Comparison of ENCODE assay signal across 15 cellular contexts in genomic region chr3:131218196-131218595, GRCh38.
DNase-seq lines count a peak whose midpoint lies in the region; ATAC-seq and TF ChIP-seq lines count a peak whose summit lies in the region.
"Had no signal": no experiment of that assay in that cellular context is flagged by ENCODE, and none has a peak within 500 bp of the region (broad histone marks: within the 10 kb centered on the region; RNA-seq: fewer than 3 reads in every experiment).

No MANE protein-coding gene starts in this region.

- no peak overlapping the region for H4K8ac ChIP-seq in IMR-90 (ENCODE audit: low read depth in 2 of 2, low read length in 2 of 2)

- H3K9me3 ChIP-seq in IMR-90 (ENCODE audit: control insufficient read depth, insufficient read depth, low read length) = no peaks in the 10 kb centered on the region
- H3K9me3 ChIP-seq in mucosa of descending colon = no peaks in the 10 kb centered on the region
- H3K9me3 ChIP-seq: gastrocnemius medialis, uterus had no signal

- dilution Hi-C loops in IMR-90 (cut with HindIII; ENCODE audit: low sequenced_read_pairs, unreplicated experiment) = no loop called here

- H2BK15ac ChIP-seq in IMR-90 (ENCODE audit: low read depth, low read length) = no peak overlapping the region

- no peaks in the 10 kb centered on the region for H4K20me1 ChIP-seq in IMR-90 (ENCODE audit: insufficient read depth, low read length)

- H3K4me1 ChIP-seq in ACC112 (ENCODE audit: control insufficient read depth, insufficient read depth, low read length, unreplicated experiment) (peaks cover 36% of the 10 kb centered on the region), IMR-90 (ENCODE audit: control insufficient read depth, insufficient read depth, low read length) (0 out of 2 replicates have a peak, but pooled peaks cover 2% of the 10 kb centered on the region), mucosa of descending colon (ENCODE audit: low read depth) (no peaks in the 10 kb centered on the region)
- H3K4me1 ChIP-seq: gastrocnemius medialis, uterus had no signal

- H2AFZ ChIP-seq in ACC112 (ENCODE audit: low read length, unreplicated experiment) = peak overlapping the region; percentile 97
- H2AFZ ChIP-seq in IMR-90 (replicated peaks; ENCODE audit: low read length, poor library complexity) = no peak overlapping the region

- no peak for TF ChIP-seq RAD21 in IMR-90 (IDR thresholded peaks at IDR 0.05; ENCODE audit: low read length)

- no CpG with 5 or more reads among the region's 1 CpG for WGBS in IMR-90 (ENCODE audit: extremely low coverage in 2 of 2, insufficient read length in 1 of 2), 2 experiments

- intact Hi-C loops in IMR-90 (cut with micrococcal nuclease) = no loop called here
- intact Hi-C loops in Right ventricle myocardium inferior (cut with DNase I) = no loop called here
- intact Hi-C loops in mucosa of descending colon (cut with DNase I, micrococcal nuclease) = no loop called here

- H4K5ac ChIP-seq in IMR-90 (ENCODE audit: low read depth, low read length) = no peak overlapping the region

- peak overlapping the region; percentile 95 for H3K27ac ChIP-seq in ACC112 (ENCODE audit: low read depth, low read length)
- H3K27ac ChIP-seq in IMR-90 (ENCODE audit: insufficient read depth, low read length) = no peak overlapping the region
- H3K27ac ChIP-seq: gastrocnemius medialis, uterus had no signal

- no peak overlapping the region for H3K9ac ChIP-seq in IMR-90 (ENCODE audit: low read depth, low read length)

- no peak overlapping the region for H3K56ac ChIP-seq in IMR-90 (ENCODE audit: extremely low read depth, insufficient read depth, low read length)

- no peak overlapping the region for H3K4ac ChIP-seq in IMR-90 (ENCODE audit: low read depth, low read length)

- in situ Hi-C loops in IMR-90 (cut with MboI; ENCODE audit: low sequenced_read_pairs) = no loop called here

- H2AK5ac ChIP-seq in IMR-90 (ENCODE audit: low read depth, low read length) = no peak overlapping the region

- H3K4me3 ChIP-seq in ACC112 (ENCODE audit: low read depth, low read length) (no peak overlapping the region), IMR-90 (ENCODE audit: insufficient read depth, low read depth, low read length) (no peak overlapping the region), kidney epithelial cell (ENCODE audit: low read depth, low read length) (no peak overlapping the region), mucosa of descending colon (no peak overlapping the region)
- H3K4me3 ChIP-seq: gastrocnemius medialis, lung, uterus had no signal

- H2BK5ac ChIP-seq in IMR-90 (ENCODE audit: low read depth, low read length, poor library complexity, severe bottlenecking) = no peak overlapping the region

- no peak for ATAC-seq in IMR-90 (ENCODE audit: low read depth)
- ATAC-seq in Right ventricle myocardium inferior = no peak
- ATAC-seq in mucosa of descending colon = no peak
- ATAC-seq: activated naive CD8-positive, alpha-beta T cell treated with anti-CD3 and anti-CD28 coated beads, Interleukin-2, amount 50 U/mL, for 24 hours; activated T-cell treated with anti-CD3 and anti-CD28 coated beads, Interleukin-2, amount 50 U/mL, for 4 hours; gastrocnemius medialis had no signal

- no peaks in the 10 kb centered on the region for H3K79me1 ChIP-seq in IMR-90 (ENCODE audit: low read depth in 1 of 2, low read length in 2 of 2)

- no peaks in the 10 kb centered on the region for H3K79me2 ChIP-seq in ACC112 (ENCODE audit: control insufficient read depth, insufficient read depth, low read length, unreplicated experiment)

- no peak for TF ChIP-seq POLR2A in IMR-90 (IDR thresholded peaks at IDR 0.05; ENCODE audit: low read depth, low read length)

- POLR2A ChIA-PET in IMR-90 (lab: Charles Lee; ENCODE audit: unreplicated experiment) = no interaction called here

- no peak for TF ChIP-seq CTCF in IMR-90 (conservative IDR thresholded peaks at IDR 0.05; ENCODE audit: low read depth, low read length)
- TF ChIP-seq CTCF in kidney epithelial cell (IDR thresholded peaks at IDR 0.05; ENCODE audit: insufficient read depth, low read length, poor library complexity, severe bottlenecking) = no peak
- no peak for TF ChIP-seq CTCF in mucosa of descending colon (IDR thresholded peaks at IDR 0.05)

- H2BK120ac ChIP-seq in IMR-90 (ENCODE audit: low read depth, low read length) = no peak overlapping the region

- H3K14ac ChIP-seq in IMR-90 (replicated peaks; ENCODE audit: low read depth, low read length) = no peak overlapping the region

- H2AK9ac ChIP-seq in IMR-90 (replicated peaks; ENCODE audit: low read depth, low read length, poor library complexity) = no peak overlapping the region

- H3K27me3 ChIP-seq in ACC112 (ENCODE audit: insufficient read depth, low read length) (no peaks in the 10 kb centered on the region), IMR-90 (ENCODE audit: control insufficient read depth, insufficient read depth, low read length) (no peaks in the 10 kb centered on the region), kidney epithelial cell (ENCODE audit: control insufficient read depth, insufficient read depth, low read length) (no peaks in the 10 kb centered on the region)
- H3K27me3 ChIP-seq: gastrocnemius medialis, uterus had no signal

- no peak overlapping the region for H3K4me2 ChIP-seq in IMR-90 (ENCODE audit: low read depth, low read length)

- no peaks in the 10 kb centered on the region for H3K9me1 ChIP-seq in IMR-90 (ENCODE audit: insufficient read depth, low read length)

- H3K36me3 ChIP-seq in ACC112 (ENCODE audit: insufficient read depth, low read length) = no peaks in the 10 kb centered on the region
- H3K36me3 ChIP-seq in IMR-90 (ENCODE audit: control insufficient read depth, insufficient read depth, low read length) = no peaks in the 10 kb centered on the region
- no peaks in the 10 kb centered on the region for H3K36me3 ChIP-seq in kidney epithelial cell (ENCODE audit: control insufficient read depth, insufficient read depth, low read length)
- no peaks in the 10 kb centered on the region for H3K36me3 ChIP-seq in mucosa of descending colon (ENCODE audit: low read depth)
- H3K36me3 ChIP-seq: gastrocnemius medialis, uterus had no signal

- CTCF ChIA-PET in IMR-90 (lab: Yijun Ruan, JAX) = no interaction called here

- H2BK20ac ChIP-seq in IMR-90 (ENCODE audit: low read depth, low read length) = no peak overlapping the region

- H3K18ac ChIP-seq in IMR-90 (ENCODE audit: low read depth, low read length) = no peak overlapping the region

- H3K23ac ChIP-seq in IMR-90 (ENCODE audit: low read depth, low read length) = no peak overlapping the region

- no TSS peak for BruUV-seq in IMR-90 (replicated peaks; lab: Mats Ljungman, UMichigan)

- DNase-seq in IMR-90 (peak; percentile 8), astrocyte of the hippocampus (ENCODE audit: low read depth, low spot score) (peak; percentile 79), kidney epithelial cell (ENCODE audit: low read depth) (peak; percentile 28), NCI-H1436 treated with DMSO at 0.1 percent for 48 hours (lab: John Stamatoyannopoulos, UW) (no peak), Right ventricle myocardium inferior (ENCODE audit: missing footprints) (no peak), mucosa of descending colon (no peak)
- DNase-seq in NK-92 treated with Interleukin-12 subunit alpha and Interleukin-12 subunit beta, amount 100 ng/mL, for 24 hours (lab: John Stamatoyannopoulos, UW) = no peak
- DNase-seq: activated CD4-positive, alpha-beta memory T cell treated with anti-CD3 and anti-CD28 coated beads for 36 hours; activated naive CD8-positive, alpha-beta T cell treated with anti-CD3 and anti-CD28 coated beads, Interleukin-2, amount 50 U/mL, for 24 hours; activated T-cell treated with anti-CD3 and anti-CD28 coated beads, Interleukin-2, amount 50 U/mL, for 4 hours; gastrocnemius medialis; H9; uterus had no signal

- H4K91ac ChIP-seq in IMR-90 (ENCODE audit: insufficient read depth, low read depth, low read length) = no peak overlapping the region

TF ChIP-seq in IMR-90, 13 proteins besides CTCF, POLR2A, EP300 and RAD21:
- TF ChIP-seq NFE2L2 (IDR thresholded peaks at IDR 0.05; ENCODE audit: low read depth, low read length) = no peak
- no peak for TF ChIP-seq MXI1 (IDR thresholded peaks at IDR 0.05; ENCODE audit: borderline replicate concordance, low read depth, low read length)
- no peak for TF ChIP-seq BHLHE40 (IDR thresholded peaks at IDR 0.05; ENCODE audit: low read depth, low read length)
- TF ChIP-seq, protein P1, sequence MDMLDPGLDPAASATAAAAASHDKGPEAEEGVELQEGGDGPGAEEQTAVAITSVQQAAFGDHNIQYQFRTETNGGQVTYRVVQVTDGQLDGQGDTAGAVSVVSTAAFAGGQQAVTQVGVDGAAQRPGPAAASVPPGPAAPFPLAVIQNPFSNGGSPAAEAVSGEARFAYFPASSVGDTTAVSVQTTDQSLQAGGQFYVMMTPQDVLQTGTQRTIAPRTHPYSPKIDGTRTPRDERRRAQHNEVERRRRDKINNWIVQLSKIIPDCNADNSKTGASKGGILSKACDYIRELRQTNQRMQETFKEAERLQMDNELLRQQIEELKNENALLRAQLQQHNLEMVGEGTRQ (IDR thresholded peaks at IDR 0.05; ENCODE audit: low read depth, low read length) = no peak

Comparison
In these comparisons a context has a peak if more than half of its experiments do, and no peak if none do; other contexts are left out.
1. DNase-seq: peak in IMR-90 (single experiment), astrocyte of the hippocampus (single experiment) and kidney epithelial cell (single experiment); none in NCI-H1436 treated with DMSO at 0.1 percent for 48 hours (single experiment), Right ventricle myocardium inferior (single experiment), NK-92 treated with Interleukin-12 subunit alpha and Interleukin-12 subunit beta, amount 100 ng/mL, for 24 hours (single experiment) and mucosa of descending colon (0 of 3).